15 cellular contexts compared by ENCODE assay signal in genomic region chr19:13057744-13058143, GRCh38. TPM values are rescaled to one million over a fixed set of nuclear protein-coding genes. Genes with fewer than 3 reads are reported as not detected.
A peak's percentile ranks its signal among the peaks of the same experiment; 100 is the strongest.
DNase-seq lines count a peak whose midpoint lies in the region; ATAC-seq and TF ChIP-seq lines count a peak whose summit lies in the region.
"Had no signal": no experiment of that assay in that cellular context is flagged by ENCODE, and none has a peak within 500 bp of the region (broad histone marks: within the 10 kb centered on the region; RNA-seq: fewer than 3 reads in every experiment).

No MANE protein-coding gene starts in this region.

- no peak for TF ChIP-seq CTCF in ascending aorta (IDR thresholded peaks at IDR 0.05)
- no peak for TF ChIP-seq CTCF in tibial nerve (IDR thresholded peaks at IDR 0.05)

- H3K27me3 ChIP-seq in ascending aorta (no peaks in the 10 kb centered on the region), mucosa of rectum (ENCODE audit: control insufficient read depth in 2 of 2, insufficient read depth in 2 of 2, low read length in 2 of 2) (no peaks in the 10 kb centered on the region), tibial nerve (no peaks in the 10 kb centered on the region)

- DNase-seq in DMS 273 (lab: John Stamatoyannopoulos, UW; ENCODE audit: unreplicated experiment) (peak; percentile 52), DMS 273 treated with DMSO at 0.1 percent for 48 hours (lab: John Stamatoyannopoulos, UW) (no peak), ascending aorta (ENCODE audit: low spot score in 2 of 2) (no peak), tibial nerve (ENCODE audit: low spot score in 2 of 2) (no peak)
- DNase-seq in activated naive CD4-positive, alpha-beta T cell treated with anti-CD3 and anti-CD28 coated beads, Interleukin-2, amount 50 U/mL, for 72 hours (ENCODE audit: low spot score in 2 of 2): no peak
- DNase-seq: 8988T; activated CD4-positive, CD25-positive, alpha-beta regulatory T cell treated with anti-CD3 and anti-CD28 coated beads, Interleukin-2, amount 50 U/mL, for 72 hours; activated T-cell treated with anti-CD3 and anti-CD28 coated beads, Interleukin-2, amount 50 U/mL, for 72 hours; KBM-7; mesendoderm; NCI-H1694 treated with DMSO at 0.1 percent for 48 hours had no signal

- no peak for TF ChIP-seq POLR2A in tibial nerve (IDR thresholded peaks at IDR 0.05)

- intact Hi-C loops in ascending aorta (cut with DNase I): no loop called here

- ATAC-seq in activated naive CD4-positive, alpha-beta T cell treated with anti-CD3 and anti-CD28 coated beads, Interleukin-2, amount 50 U/mL, for 72 hours: no peak
- ATAC-seq in GM18517 (IDR thresholded peaks at IDR 0.05; ENCODE audit: unreplicated experiment) (no peak), HG03108 (IDR thresholded peaks at IDR 0.05; ENCODE audit: unreplicated experiment) (no peak)
- ATAC-seq: activated T-cell treated with anti-CD3 and anti-CD28 coated beads, Interleukin-2, amount 50 U/mL, for 72 hours; stimulated activated effector memory CD8-positive, alpha-beta T cell treated with anti-CD3 and anti-CD28 coated beads, Interleukin-12 subunit alpha, Interleukin-12 subunit beta, amount 100 ng/mL, for 72 hours had no signal

- peak overlapping the region in 1 of 2 donors; percentile 53 for H3K4me3 ChIP-seq in ascending aorta
- no peak overlapping the region for H3K4me3 ChIP-seq in mucosa of rectum (ENCODE audit: low read length in 2 of 2)
- H3K4me3 ChIP-seq in tibial nerve: no peak overlapping the region

- H3K9me3 Mint-ChIP-seq in activated naive CD4-positive, alpha-beta T cell treated with anti-CD3 and anti-CD28 coated beads, Interleukin-2, amount 50 U/mL, for 72 hours: no peaks in the 10 kb centered on the region
- H3K9me3 Mint-ChIP-seq: activated T-cell treated with anti-CD3 and anti-CD28 coated beads, Interleukin-2, amount 50 U/mL, for 72 hours; stimulated activated effector memory CD8-positive, alpha-beta T cell treated with anti-CD3 and anti-CD28 coated beads, Interleukin-12 subunit alpha, Interleukin-12 subunit beta, amount 100 ng/mL, for 72 hours had no signal

- no peaks in the 10 kb centered on the region for H3K36me3 ChIP-seq in ascending aorta
- no peaks in the 10 kb centered on the region for H3K36me3 ChIP-seq in mucosa of rectum (ENCODE audit: control insufficient read depth in 2 of 2, insufficient read depth in 2 of 2, low read length in 2 of 2)
- no peaks in the 10 kb centered on the region for H3K36me3 ChIP-seq in tibial nerve

- WGBS in tibial nerve, 2 donors: 46 to 50% methylated on average over 2 of the region's 2 CpGs

- H3K9me3 ChIP-seq in ascending aorta: no peaks in the 10 kb centered on the region
- H3K9me3 ChIP-seq in mucosa of rectum (ENCODE audit: control insufficient read depth in 2 of 2, low read length in 2 of 2): no peaks in the 10 kb centered on the region
- H3K9me3 ChIP-seq in tibial nerve: no peaks in the 10 kb centered on the region

- no peak overlapping the region for H3K27ac Mint-ChIP-seq in activated naive CD4-positive, alpha-beta T cell treated with anti-CD3 and anti-CD28 coated beads, Interleukin-2, amount 50 U/mL, for 72 hours
- H3K27ac Mint-ChIP-seq: activated T-cell treated with anti-CD3 and anti-CD28 coated beads, Interleukin-2, amount 50 U/mL, for 72 hours; stimulated activated effector memory CD8-positive, alpha-beta T cell treated with anti-CD3 and anti-CD28 coated beads, Interleukin-12 subunit alpha, Interleukin-12 subunit beta, amount 100 ng/mL, for 72 hours had no signal

- H3K4me1 ChIP-seq in ascending aorta: peaks cover 79 to 98% of the 10 kb centered on the region in 2 donors
- peaks cover 55 to 70% of the 10 kb centered on the region in 2 donors for H3K4me1 ChIP-seq in mucosa of rectum (ENCODE audit: control insufficient read depth in 2 of 2, insufficient read depth in 2 of 2, low read length in 2 of 2)
- peaks cover 17 to 100% (median 94%) of the 10 kb centered on the region in 4 donors for H3K4me1 ChIP-seq in tibial nerve

- TF ChIP-seq EP300 in tibial nerve (IDR thresholded peaks at IDR 0.05): no peak

- H3K36me3 Mint-ChIP-seq in activated naive CD4-positive, alpha-beta T cell treated with anti-CD3 and anti-CD28 coated beads, Interleukin-2, amount 50 U/mL, for 72 hours: no peaks in the 10 kb centered on the region
- H3K36me3 Mint-ChIP-seq: stimulated activated effector memory CD8-positive, alpha-beta T cell treated with anti-CD3 and anti-CD28 coated beads, Interleukin-12 subunit alpha, Interleukin-12 subunit beta, amount 100 ng/mL, for 72 hours had no signal

- peak overlapping the region; percentile 99 for H3K27ac ChIP-seq in ascending aorta
- H3K27ac ChIP-seq in mucosa of rectum (ENCODE audit: low read depth in 2 of 2, low read length in 2 of 2): peak overlapping the region; percentile 11 to 32
- peak overlapping the region; percentile 93 to 100 (median 96) for H3K27ac ChIP-seq in tibial nerve

- no peak overlapping the region for H3K9ac ChIP-seq in mucosa of rectum (ENCODE audit: low read depth in 1 of 2, low read length in 2 of 2)

RNA-seq across cellular contexts. Expression of gene LYL1, which starts 44.9 kb away (rescaled TPM):
- total RNA-seq in ascending aorta: 46.7 TPM
- 10 to 100 TPM; 21.1 to 43.5 (median 25.8) TPM for total RNA-seq in tibial nerve
- 1 to 10 TPM in 1 of 2 donors, under 1 TPM in 1; 0.71 to 3.2 TPM for total RNA-seq in activated naive CD4-positive, alpha-beta T cell treated with anti-CD3 and anti-CD28 coated beads, Interleukin-2, amount 50 U/mL, for 72 hours

RNA-seq across cellular contexts. Expression of gene TRMT1, which starts 58.8 kb away (rescaled TPM):
- 17.3 TPM for total RNA-seq in ascending aorta
- 10 to 100 TPM; 38.4 to 92.7 (median 49.2) TPM for total RNA-seq in tibial nerve
- 10 to 100 TPM; 65.5 to 82.4 TPM for total RNA-seq in activated naive CD4-positive, alpha-beta T cell treated with anti-CD3 and anti-CD28 coated beads, Interleukin-2, amount 50 U/mL, for 72 hours

Comparison
In these comparisons a context has a peak if more than half of its experiments do, and no peak if none do; other contexts are left out.
1. H3K27ac ChIP-seq: peak in every context shown above with its lines; median percentile 99 in ascending aorta; 96 in tibial nerve; 22 in mucosa of rectum.
2. RNA of gene LYL1, which starts 44.9 kb away (total RNA-seq): 46.7 TPM in ascending aorta (single experiment) and 21.1 to 43.5 TPM in tibial nerve; 0.71 to 3.2 TPM in activated naive CD4-positive, alpha-beta T cell treated with anti-CD3 and anti-CD28 coated beads, Interleukin-2, amount 50 U/mL, for 72 hours; every median in the first group is over 4 times any median in the second.